Comparison of ENCODE assay signal across 9 cellular contexts in the genomic region with DNA sequence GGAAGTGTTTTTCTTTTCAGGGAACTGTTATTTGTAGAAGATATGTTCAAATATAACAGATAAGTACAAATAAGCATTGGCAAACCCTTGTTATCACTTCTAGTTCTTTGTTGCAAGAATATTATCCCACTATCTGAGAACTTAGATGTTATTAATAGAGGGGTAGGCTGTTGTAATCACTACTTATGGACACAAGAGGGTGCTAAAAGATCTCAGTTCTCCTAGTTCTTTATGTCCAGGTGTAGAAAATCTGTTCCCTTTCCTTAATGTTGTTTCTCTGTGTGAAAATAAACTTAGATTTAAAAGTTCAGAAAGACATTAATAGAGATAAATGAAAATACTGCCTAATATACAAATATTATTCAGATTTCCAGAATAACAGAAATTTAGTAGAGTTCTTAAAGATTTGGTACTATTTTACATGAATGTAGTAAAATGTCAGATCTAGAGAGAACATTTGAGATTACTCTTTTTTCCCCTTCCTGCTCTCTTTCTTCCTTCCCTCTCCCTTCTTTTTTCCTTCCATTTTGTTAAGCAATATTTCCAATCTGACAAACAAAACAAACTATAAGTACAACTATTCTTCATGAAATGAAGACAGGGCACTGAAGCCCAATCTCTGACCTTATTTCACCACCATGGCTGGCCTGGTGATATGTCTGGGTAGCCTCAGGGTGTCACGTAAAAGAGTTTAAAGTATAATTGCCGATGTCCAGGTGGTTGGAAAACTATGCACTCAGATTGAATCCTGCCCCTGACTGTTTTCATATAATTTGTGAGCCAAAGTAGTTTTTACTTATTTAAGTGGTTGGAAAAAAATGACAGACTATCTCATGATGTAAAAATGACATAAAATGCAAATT. TPM values are rescaled to one million over a fixed set of nuclear protein-coding genes. Genes with fewer than 3 reads are reported as not detected.
A peak's percentile ranks its signal among the peaks of the same experiment; 100 is the strongest.
DNase-seq lines count a peak whose midpoint lies in the region; ATAC-seq, FAIRE-seq and TF ChIP-seq lines count a peak whose summit lies in the region.
"Had no signal": no experiment of that assay in that cellular context is flagged by ENCODE, and none has a peak within 500 bp of the region (broad histone marks: within the 10 kb centered on the region; RNA-seq: fewer than 3 reads in every experiment).

No MANE protein-coding gene starts in this region.

- CTCF ChIA-PET in A549 (lab: Yijun Ruan, JAX), result interaction anchor here (0.7 to 1.1 kb wide), 5 partner anchors 10 to 216 kb away, joined by 3 to 9 read pairs (median 4); no protein-coding TSS in a partner anchor

- H3K27ac Mint-ChIP-seq in activated CD4-positive, alpha-beta T cell treated with anti-CD3 and anti-CD28 coated beads, Interleukin-2, amount 10 ng/mL, durations not matched to agents 24 days and 14 days, result no peak overlapping the region

- no peaks in the 10 kb centered on the region for H3K4me1 ChIP-seq in A549

- 0% methylated on average over 2 of the region's 2 CpGs for WGBS in A549 (ENCODE audit: missing lambda C conversion rate)

- no peaks in the 10 kb centered on the region for H3K36me3 Mint-ChIP-seq in activated CD4-positive, alpha-beta T cell treated with anti-CD3 and anti-CD28 coated beads, Interleukin-2, amount 10 ng/mL, durations not matched to agents 24 days and 14 days (ENCODE audit: low read depth)

- no peak overlapping the region for H3K4me2 ChIP-seq in A549

- POLR2A ChIA-PET in A549 (lab: Yijun Ruan, JAX), result no interaction called here

- H3K4me3 ChIP-seq in A549, result no peak overlapping the region

- no peaks in the 10 kb centered on the region for H3K27me3 Mint-ChIP-seq in activated CD4-positive, alpha-beta T cell treated with anti-CD3 and anti-CD28 coated beads, Interleukin-2, amount 10 ng/mL, durations not matched to agents 24 days and 14 days

- intact Hi-C loops in activated CD4-positive, alpha-beta T cell treated with anti-CD3 and anti-CD28 coated beads, Interleukin-2, amount 10 ng/mL, durations not matched to agents 24 days and 14 days (cut with micrococcal nuclease), result loop anchor here (5.0 kb wide), 1 partner anchor 782 kb away; no protein-coding TSS in a partner anchor

- peak; percentile 68 to 72 for TF ChIP-seq RAD21 in A549 (conservative IDR thresholded peaks at IDR 0.05 in 1 of 2, IDR thresholded peaks at IDR 0.05 in 1 of 2)

- H3K27ac ChIP-seq in A549, result no peak overlapping the region

- no peak for FAIRE-seq in A549 (lab: Jason Lieb, UNC)

- DNase-seq in A549 (ENCODE audit: low read depth in 1 of 2, low spot score in 1 of 2), result peak; percentile 45 to 60
- DNase-seq in NCI-H526 (lab: John Stamatoyannopoulos, UW), result peak; percentile 6 to 68
- DNase-seq in cerebellum (ENCODE audit: low spot score), result peak; percentile 23
- DNase-seq in lung microvascular endothelial cell (ENCODE audit: low read depth in 2 of 2), result peak; percentile 53 to 67
- no peak for DNase-seq in activated CD4-positive, alpha-beta T cell treated with anti-CD3 and anti-CD28 coated beads, Interleukin-2, amount 10 ng/mL, durations not matched to agents 24 days and 14 days
- no peak for DNase-seq in NCI-H187 (lab: John Stamatoyannopoulos, UW)

- no peak overlapping the region for H3K4me3 Mint-ChIP-seq in activated CD4-positive, alpha-beta T cell treated with anti-CD3 and anti-CD28 coated beads, Interleukin-2, amount 10 ng/mL, durations not matched to agents 24 days and 14 days

- ATAC-seq in A549 (peak; percentile 68 to 84; a peak in 4 of 6 replicates), GM18498 (IDR thresholded peaks at IDR 0.05; ENCODE audit: unreplicated experiment) (peak; percentile 64), HG03060 (IDR thresholded peaks at IDR 0.05; ENCODE audit: low read depth, unreplicated experiment) (peak; percentile 62)

- H3K4me1 Mint-ChIP-seq in activated CD4-positive, alpha-beta T cell treated with anti-CD3 and anti-CD28 coated beads, Interleukin-2, amount 10 ng/mL, durations not matched to agents 24 days and 14 days, result no peaks in the 10 kb centered on the region

- peak; percentile 62 for TF ChIP-seq CTCF in A549 (IDR thresholded peaks at IDR 0.05)

- no peaks in the 10 kb centered on the region for H3K9me3 Mint-ChIP-seq in activated CD4-positive, alpha-beta T cell treated with anti-CD3 and anti-CD28 coated beads, Interleukin-2, amount 10 ng/mL, durations not matched to agents 24 days and 14 days

- no peak for TF ChIP-seq EP300 in A549 (IDR thresholded peaks at IDR 0.05)

- no peak for TF ChIP-seq POLR2A in A549 (IDR thresholded peaks at IDR 0.05; ENCODE audit: low read length)

- no peaks in the 10 kb centered on the region for H3K9me3 ChIP-seq in A549

TF ChIP-seq in A549, 52 proteins besides CTCF, POLR2A, EP300 and RAD21:
- TF ChIP-seq SMC3 (IDR thresholded peaks at IDR 0.05) (peak; percentile 53), FOXS1 (CRISPR knock-in tag; IDR thresholded peaks at IDR 0.05) (no peak)

RNA-seq across cellular contexts. Expression of a gene that starts 43.6 kb away (rescaled TPM):
- polyA plus RNA-seq in A549 (2011; rRNA removed) (not detected in 2 replicates), A549 (2017; fragmentation: RNase III; extraction: RNeasy Plus Mini Kit Qiagen cat#74134 plus additional on column Dnase treatment) (not detected in 3 replicates)
- polyA plus RNA-seq in A549 (2012; cell fraction: cytosol; rRNA removed), result 0.09 TPM in 1 of 2 replicates, not detected in the other
- polyA plus RNA-seq in A549 (2012; cell fraction: nucleus; rRNA removed), result not detected in 2 replicates
- not detected in 2 replicates for polyA minus RNA-seq in A549 (2011; rRNA and poly(A)+ RNA removed)
- total RNA-seq in cerebellum (not detected), lung microvascular endothelial cell (not detected in 2 replicates)
- not detected in 2 replicates for total RNA-seq in activated CD4-positive, alpha-beta T cell treated with anti-CD3 and anti-CD28 coated beads, Interleukin-2, amount 10 ng/mL, durations not matched to agents 24 days and 14 days
- total RNA-seq: subcutaneous adipose tissue had no signal

Comparison
In these comparisons a context has a peak if more than half of its experiments do, and no peak if none do; other contexts are left out.
1. DNase-seq: peak in A549 (2 of 2), NCI-H526 (2 of 2), cerebellum (single experiment) and lung microvascular endothelial cell (2 of 2); none in activated CD4-positive, alpha-beta T cell treated with anti-CD3 and anti-CD28 coated beads, Interleukin-2, amount 10 ng/mL, durations not matched to agents 24 days and 14 days (single experiment) and NCI-H187 (0 of 2).
2. Peak in every context shown above with its lines, with median percentiles within 50 percentile points of each other: ATAC-seq.